9 cellular contexts compared by ENCODE assay signal in genomic region chr10:101272229-101272868, GRCh38. TPM values are rescaled to one million over a fixed set of nuclear protein-coding genes. Genes with fewer than 3 reads are reported as not detected.
DNase-seq lines count a peak whose midpoint lies in the region; ATAC-seq, FAIRE-seq and TF ChIP-seq lines count a peak whose summit lies in the region.
"Had no signal": no experiment of that assay in that cellular context is flagged by ENCODE, and none has a peak within 500 bp of the region (broad histone marks: within the 10 kb centered on the region; RNA-seq: fewer than 3 reads in every experiment).

No MANE protein-coding gene starts in this region.

- DNase-seq in ACHN (peak; percentile 75), GM18507 (ENCODE audit: extremely low spot score, insufficient read length, low read depth) (peak; percentile 64), NCI-H2171 treated with DMSO at 0.1 percent for 48 hours (lab: John Stamatoyannopoulos, UW) (peak; percentile 42), cerebellum (ENCODE audit: low spot score) (peak; percentile 80)
- peak; percentile 46 to 49 for DNase-seq in activated CD4-positive, alpha-beta T cell treated with anti-CD3 and anti-CD28 coated beads for 24 hours (ENCODE audit: low read depth in 2 of 2)
- DNase-seq in stimulated activated CD8-positive, alpha-beta memory T cell treated with anti-CD3 and anti-CD28 coated beads, Interleukin-12 subunit alpha, Interleukin-12 subunit beta, amount 100 ng/mL, for 1 hour (ENCODE audit: low read depth) = peak; percentile 35

- peak; percentile 66 to 80 for TF ChIP-seq RAD21 in liver (IDR thresholded peaks at IDR 0.05)

- peak; percentile 82 for TF ChIP-seq CTCF in liver (IDR thresholded peaks at IDR 0.05; ENCODE audit: low read depth, low read length, missing input control)

- no peak overlapping the region for H3K9ac ChIP-seq in liver (ENCODE audit: low read depth in 1 of 2, low read length in 2 of 2)

- peak; percentile 73 for FAIRE-seq in GM18507 (lab: Jason Lieb, UNC)

- peaks cover 0 to 4% (median 0%) of the 10 kb centered on the region in 4 donors for H3K27me3 ChIP-seq in liver (ENCODE audit: control insufficient read depth in 4 of 4, insufficient read depth in 4 of 4, low read length in 3 of 4)

- H3K9me3 ChIP-seq in liver (ENCODE audit: control insufficient read depth in 4 of 4, low read length in 3 of 4) = no peaks in the 10 kb centered on the region

- no peak for ATAC-seq in GM19023 (IDR thresholded peaks at IDR 0.05; ENCODE audit: unreplicated experiment)

- no peak overlapping the region for H3K27ac ChIP-seq in liver (ENCODE audit: low read depth in 1 of 2, low read length in 2 of 2)

- no peaks in the 10 kb centered on the region for H3K36me3 ChIP-seq in liver (ENCODE audit: control insufficient read depth in 4 of 4, insufficient read depth in 3 of 4, low read depth in 1 of 4, low read length in 3 of 4)

- WGBS in liver = 32% methylated on average over 13 of the region's 13 CpGs

- H3K4me1 ChIP-seq in liver (ENCODE audit: control insufficient read depth in 4 of 4, insufficient read depth in 4 of 4, low read length in 3 of 4) = no peaks in the 10 kb centered on the region

- in situ Hi-C loops in ACHN (cut with HindIII; ENCODE audit: low pct_ligation_motif_present, low pct_unique_long_range_greater_than_20kb, low sequenced_read_pairs) = no loop called here

- no peak overlapping the region for H3K4me3 ChIP-seq in liver (ENCODE audit: low read depth in 1 of 3, low read length in 3 of 3)

TF ChIP-seq in liver, 16 proteins besides CTCF, POLR2A, EP300 and RAD21:
- TF ChIP-seq HNF4A (conservative IDR thresholded peaks at IDR 0.05) (no peak), JUND (IDR thresholded peaks at IDR 0.05) (no peak), REST (IDR thresholded peaks at IDR 0.05) (no peak), GABPA (IDR thresholded peaks at IDR 0.05 in 1 of 2, conservative IDR thresholded peaks at IDR 0.05 in 1 of 2) (no peak), SP1 (IDR thresholded peaks at IDR 0.05) (no peak), ZBTB33 (IDR thresholded peaks at IDR 0.05) (no peak), NR2F2 (IDR thresholded peaks at IDR 0.05) (no peak), EGR1 (IDR thresholded peaks at IDR 0.05; ENCODE audit: low read depth in 2 of 2) (no peak), TAF1 (conservative IDR thresholded peaks at IDR 0.05) (no peak), HNF4G (IDR thresholded peaks at IDR 0.05) (no peak), ATF3 (IDR thresholded peaks at IDR 0.05) (no peak), FOXA1 (IDR thresholded peaks at IDR 0.05) (no peak), MAX (IDR thresholded peaks at IDR 0.05) (no peak)

RNA-seq across cellular contexts. Expression of gene LBX1, which starts 43.1 kb away (rescaled TPM):
- total RNA-seq in cerebellum (1.6 TPM), liver (not detected)
- polyA plus RNA-seq in liver = not detected
- total RNA-seq: temporal lobe had no signal
